Comparison of ENCODE assay signal across 28 cellular contexts in genomic region chr1:204345941-204346678, GRCh38. TPM values are rescaled to one million over a fixed set of nuclear protein-coding genes. Genes with fewer than 3 reads are reported as not detected.
DNase-seq lines count a peak whose midpoint lies in the region; FAIRE-seq and TF ChIP-seq lines count a peak whose summit lies in the region.
"Had no signal": no experiment of that assay in that cellular context is flagged by ENCODE, and none has a peak within 500 bp of the region (broad histone marks: within the 10 kb centered on the region; RNA-seq: fewer than 3 reads in every experiment).

No MANE protein-coding gene starts in this region.

- intact Hi-C loops in kidney (cut with DNase I) = no loop called here

- DNase-seq in NCI-H1694 treated with DMSO at 0.1 percent for 48 hours (lab: John Stamatoyannopoulos, UW) (peak; percentile 23), NCI-H1694 (lab: John Stamatoyannopoulos, UW) (no peak), NCI-H82 (lab: John Stamatoyannopoulos, UW) (peak; percentile 92), kidney (no peak), osteoblast (ENCODE audit: insufficient read length, low spot score, missing footprints) (peak; percentile 55), tibial nerve (ENCODE audit: low spot score in 2 of 2) (no peak), HuH-7.5 (ENCODE audit: low spot score) (no peak), right atrium auricular region (ENCODE audit: low spot score) (no peak)
- DNase-seq: activated CD4-positive, alpha-beta T cell treated with anti-CD3 and anti-CD28 coated beads for 4 hours; activated CD8-positive, alpha-beta memory T cell treated with anti-CD3 and anti-CD28 coated beads for 24 hours; activated T-cell treated with anti-CD3 and anti-CD28 coated beads for 4 hours; Caco-2; DMS79; Kasumi-1; mammary epithelial cell; NCI-H146; NCI-H526 treated with DMSO at 0.1 percent for 48 hours; stimulated activated CD4-positive, alpha-beta T cell treated with anti-CD3 and anti-CD28 coated beads, Interleukin-4, amount 100 ng/mL, for 24 hours; SW 1271; upper lobe of right lung had no signal

- peaks cover 35 to 38% of the 10 kb centered on the region in 2 donors for H3K4me1 ChIP-seq in kidney (ENCODE audit: control insufficient read depth in 1 of 2, insufficient read depth in 1 of 2, low read depth in 1 of 2, low read length in 2 of 2)
- no peaks in the 10 kb centered on the region for H3K4me1 ChIP-seq in osteoblast (ENCODE audit: insufficient read depth, low read length)
- H3K4me1 ChIP-seq in tibial nerve = peaks cover 0 to 35% (median 8%) of the 10 kb centered on the region in 4 donors
- peaks cover 0 to 37% of the 10 kb centered on the region in 2 donors for H3K4me1 ChIP-seq in right atrium auricular region
- H3K4me1 ChIP-seq: HAP-1, upper lobe of right lung had no signal

- H3K9me3 ChIP-seq in kidney (ENCODE audit: control insufficient read depth in 1 of 2, low read length in 2 of 2) (no peaks in the 10 kb centered on the region), osteoblast (ENCODE audit: low read depth, low read length) (no peaks in the 10 kb centered on the region), tibial nerve (no peaks in the 10 kb centered on the region), right atrium auricular region (no peaks in the 10 kb centered on the region)
- H3K9me3 ChIP-seq: breast epithelium, Caco-2, gastroesophageal sphincter, HAP-1, upper lobe of right lung had no signal

- H3K4me2 ChIP-seq in osteoblast (ENCODE audit: insufficient read depth, low read length) = no peak overlapping the region
- H3K4me2 ChIP-seq: hepatocyte had no signal

- H3K4me3 ChIP-seq in kidney (ENCODE audit: low read length in 2 of 2) = no peak overlapping the region
- H3K4me3 ChIP-seq in osteoblast (ENCODE audit: insufficient read depth, low read length) = no peak overlapping the region
- no peak overlapping the region for H3K4me3 ChIP-seq in tibial nerve
- H3K4me3 ChIP-seq in right atrium auricular region = no peak overlapping the region
- H3K4me3 ChIP-seq: breast epithelium, gastroesophageal sphincter, HAP-1, hepatocyte, upper lobe of right lung had no signal

- H3K79me2 ChIP-seq in osteoblast (ENCODE audit: insufficient read depth, low read length) = no peaks in the 10 kb centered on the region

- 80 to 83% methylated on average over 6 of the region's 6 CpGs for WGBS in tibial nerve, 2 donors

- no peak for FAIRE-seq in kidney (lab: Jason Lieb, UNC)
- FAIRE-seq: colon, G401.6 had no signal

- H3K9ac ChIP-seq in kidney (ENCODE audit: low read length in 2 of 2) = no peak overlapping the region

- H4K20me1 ChIP-seq in osteoblast (ENCODE audit: insufficient read depth, low read length) = no peaks in the 10 kb centered on the region

- no peak for TF ChIP-seq EP300 in tibial nerve (IDR thresholded peaks at IDR 0.05)

- H2AFZ ChIP-seq in osteoblast (ENCODE audit: low read length) = no peak overlapping the region
- H2AFZ ChIP-seq: hepatocyte had no signal

- H3K27ac ChIP-seq in kidney (ENCODE audit: low read depth in 2 of 2, low read length in 2 of 2) (peak overlapping the region; percentile 42 to 61), osteoblast (ENCODE audit: low read depth, low read length) (no peak overlapping the region), tibial nerve (no peak overlapping the region), right atrium auricular region (no peak overlapping the region)
- H3K27ac ChIP-seq: 22Rv1, breast epithelium, C4-2B, gastroesophageal sphincter, upper lobe of right lung had no signal

- no peak for TF ChIP-seq POLR2A in tibial nerve (IDR thresholded peaks at IDR 0.05)

- H3K36me3 ChIP-seq in kidney (ENCODE audit: control insufficient read depth in 1 of 2, insufficient read depth in 2 of 2, low read length in 2 of 2) = no peaks in the 10 kb centered on the region
- no peaks in the 10 kb centered on the region for H3K36me3 ChIP-seq in osteoblast (ENCODE audit: insufficient read depth, low read length)
- no peaks in the 10 kb centered on the region for H3K36me3 ChIP-seq in tibial nerve
- H3K36me3 ChIP-seq in right atrium auricular region = no peaks in the 10 kb centered on the region
- H3K36me3 ChIP-seq: breast epithelium, gastroesophageal sphincter, HAP-1, upper lobe of right lung had no signal

- TF ChIP-seq CTCF in kidney (IDR thresholded peaks at IDR 0.05; ENCODE audit: borderline replicate concordance, extremely low read depth, insufficient read depth) = no peak
- no peak for TF ChIP-seq CTCF in osteoblast (IDR thresholded peaks at IDR 0.05; ENCODE audit: extremely low read depth, low read depth, low read length)
- TF ChIP-seq CTCF in tibial nerve (IDR thresholded peaks at IDR 0.05) = no peak
- TF ChIP-seq CTCF in right atrium auricular region (IDR thresholded peaks at IDR 0.05) = no peak

- peaks cover 14% of the 10 kb centered on the region for H3K27me3 ChIP-seq in osteoblast (ENCODE audit: insufficient read depth, low read length)
- no peaks in the 10 kb centered on the region for H3K27me3 ChIP-seq in tibial nerve
- H3K27me3 ChIP-seq in right atrium auricular region = no peaks in the 10 kb centered on the region
- H3K27me3 ChIP-seq: breast epithelium, hepatocyte, upper lobe of right lung had no signal

RNA-seq across cellular contexts. Expression of gene PLEKHA6, which starts 13.6 kb away (rescaled TPM):
- total RNA-seq in kidney = 65.1 TPM
- 17.5 TPM for polyA plus RNA-seq in kidney (ENCODE audit: insufficient read depth, low read depth, low replicate concordance)
- total RNA-seq in osteoblast = 0.29 and 0.36 TPM in 2 replicates
- 10 to 100 TPM in 3 of 4 donors, 1 to 10 TPM in 1; 6.6 to 13.9 (median 12.1) TPM for total RNA-seq in tibial nerve
- 10 to 100 TPM; 18.1 to 25.7 TPM for total RNA-seq in right atrium auricular region

Comparison
In these comparisons a context has a peak if more than half of its experiments do, and no peak if none do; other contexts are left out.
1. DNase-seq: peak in NCI-H1694 treated with DMSO at 0.1 percent for 48 hours (single experiment), NCI-H82 (single experiment) and osteoblast (single experiment); none in NCI-H1694 (single experiment), kidney (single experiment), tibial nerve (0 of 2), HuH-7.5 (single experiment) and right atrium auricular region (single experiment).
2. H3K27ac ChIP-seq: peak in kidney (2 of 2); none in osteoblast (single experiment), tibial nerve (0 of 4) and right atrium auricular region (0 of 2).